9 cellular contexts compared by ENCODE assay signal in genomic region chr16:79146-80054, GRCh38. TPM values are rescaled to one million over a fixed set of nuclear protein-coding genes. Genes with fewer than 3 reads are reported as not detected.
DNase-seq lines count a peak whose midpoint lies in the region; ATAC-seq and TF ChIP-seq lines count a peak whose summit lies in the region.
"Had no signal": no experiment of that assay in that cellular context is flagged by ENCODE, and none has a peak within 500 bp of the region (broad histone marks: within the 10 kb centered on the region; RNA-seq: fewer than 3 reads in every experiment).

No MANE protein-coding gene starts in this region.

- no peaks in the 10 kb centered on the region for H3K9me3 Mint-ChIP-seq in MCF 10A (ENCODE audit: unreplicated experiment)

- peaks cover 22% of the 10 kb centered on the region for H3K36me3 Mint-ChIP-seq in MCF 10A (ENCODE audit: insufficient read depth, unreplicated experiment)

- DNase-seq in AG04450 (ENCODE audit: low read depth, low spot score) (no peak), MCF 10A (ENCODE audit: unreplicated experiment) (no peak), myocyte (ENCODE audit: low read depth) (peak; percentile 75), SW480 (ENCODE audit: low spot score) (no peak)
- no peak for DNase-seq in stimulated activated naive CD4-positive, alpha-beta T cell treated with Interleukin-2 at 50 U/mL for 16 hours (lab: John Stamatoyannopoulos, UW)
- DNase-seq: NCI-H2029 had no signal

- H3K4me1 ChIP-seq in HUES6 (ENCODE audit: control insufficient read depth, insufficient read depth, low read length) = peaks cover 37% of the 10 kb centered on the region

- BruUV-seq in MCF 10A (replicated peaks; lab: Mats Ljungman, UMichigan) = no TSS peak

- H3K4me3 ChIP-seq in AG04450 (ENCODE audit: low read depth, low read length) (peak overlapping the region; percentile 76), HUES6 (ENCODE audit: low read depth, low read length) (peak overlapping the region; percentile 63)

- H3K9me3 ChIP-seq in AG04450 (ENCODE audit: control insufficient read depth, insufficient read depth, low read length) (no peaks in the 10 kb centered on the region; the same call in 1 of the 2 replicates), HUES6 (ENCODE audit: control insufficient read depth, insufficient read depth, low read depth, low read length) (no peaks in the 10 kb centered on the region)

- TF ChIP-seq CTCF in AG04450 (IDR thresholded peaks at IDR 0.05; ENCODE audit: low read depth, low read length) (no peak), MCF 10A (IDR thresholded peaks at IDR 0.05; ENCODE audit: unreplicated experiment) (no peak)

- H3K4me1 Mint-ChIP-seq in MCF 10A (ENCODE audit: insufficient read depth, unreplicated experiment) = peaks cover 18% of the 10 kb centered on the region

- peak overlapping the region; percentile 82 for H3K4me3 Mint-ChIP-seq in MCF 10A (ENCODE audit: unreplicated experiment)

- H3K9ac ChIP-seq in HUES6 (ENCODE audit: low read length) = peak overlapping the region; percentile 82

- H3K27me3 ChIP-seq in AG04450 (ENCODE audit: control insufficient read depth, insufficient read depth, low read length) (no peaks in the 10 kb centered on the region), HUES6 (ENCODE audit: control insufficient read depth, insufficient read depth, low read length) (no peaks in the 10 kb centered on the region)

- CTCF ChIA-PET in AG04450 (lab: Charles Lee) = interaction anchor here (0.6 to 2.9 kb wide), 4 partner anchors 14 to 274 kb away, joined by 3 to 11 read pairs (median 6); no protein-coding TSS in a partner anchor
- CTCF ChIA-PET in MCF 10A (lab: Yijun Ruan, JAX) = interaction anchor here (0.6 to 3.9 kb wide), 4 partner anchors 14 to 27 kb away, joined by 3 to 18 read pairs (median 3); no protein-coding TSS in a partner anchor

- POLR2A ChIA-PET in AG04450 (lab: Yijun Ruan, JAX) = no interaction called here
- POLR2A ChIA-PET in MCF 10A (lab: Yijun Ruan, JAX) = interaction anchor here (0.9 to 3.5 kb wide), 3 partner anchors 13 to 122 kb away, joined by 3 to 11 read pairs (median 8); no protein-coding TSS in a partner anchor

- no peaks in the 10 kb centered on the region for H3K27me3 Mint-ChIP-seq in MCF 10A (ENCODE audit: insufficient read depth, unreplicated experiment)

- no peak for ATAC-seq in GM21528 (IDR thresholded peaks at IDR 0.05; ENCODE audit: low FRiP score, unreplicated experiment)
- ATAC-seq in HG02678 (IDR thresholded peaks at IDR 0.05; ENCODE audit: unreplicated experiment) = no peak

- H3K27ac ChIP-seq in AG04450 (ENCODE audit: low read depth, low read length) (peak overlapping the region; percentile 68), HUES6 (ENCODE audit: low read depth, low read length) (no peak overlapping the region)

- peaks cover 34% of the 10 kb centered on the region for H3K36me3 ChIP-seq in HUES6 (ENCODE audit: control insufficient read depth, insufficient read depth, low read length)

- intact Hi-C loops in MCF 10A (cut with micrococcal nuclease) = no loop called here

- peak overlapping the region; percentile 79 for H3K27ac Mint-ChIP-seq in MCF 10A (ENCODE audit: low read depth, unreplicated experiment)

RNA-seq across cellular contexts. Expression of gene MPG, which starts 1.4 kb away (rescaled TPM):
- 47.3 and 78.3 TPM in 2 replicates for polyA plus RNA-seq in AG04450 (2011; rRNA removed)
- 16.1 and 24.4 TPM in 2 replicates for polyA minus RNA-seq in AG04450 (2011; rRNA and poly(A)+ RNA removed)
- total RNA-seq in MCF 10A (2022) = 62.8 and 66.1 TPM in 2 replicates
- 162 and 168 TPM in 2 replicates for total RNA-seq in myocyte
- 103 TPM for polyA plus RNA-seq in myocyte (2012)

RNA-seq across cellular contexts. Expression of gene RHBDF1, which starts 7.0 kb away (rescaled TPM):
- polyA plus RNA-seq in AG04450 (2011; rRNA removed) = 50.2 and 61.7 TPM in 2 replicates
- polyA minus RNA-seq in AG04450 (2011; rRNA and poly(A)+ RNA removed) = 28.0 and 40.9 TPM in 2 replicates
- total RNA-seq in MCF 10A (2022) (26.3 and 30.0 TPM in 2 replicates), myocyte (92.1 and 103 TPM in 2 replicates)
- polyA plus RNA-seq in myocyte (2012) = 101 TPM

RNA-seq across cellular contexts. Expression of gene SNRNP25, which starts 25.8 kb away (rescaled TPM):
- polyA plus RNA-seq in AG04450 (2011; rRNA removed) = 38.8 and 42.3 TPM in 2 replicates
- polyA minus RNA-seq in AG04450 (2011; rRNA and poly(A)+ RNA removed) = 13.1 and 13.4 TPM in 2 replicates
- total RNA-seq in MCF 10A (2022) = 11.9 and 21.2 TPM in 2 replicates
- 16.9 and 24.1 TPM in 2 replicates for total RNA-seq in myocyte
- polyA plus RNA-seq in myocyte (2012) = 40.1 TPM

RNA-seq across cellular contexts. Expression of gene POLR3K, which starts 26.0 kb away (rescaled TPM):
- 13.7 and 14.4 TPM in 2 replicates for polyA plus RNA-seq in AG04450 (2011; rRNA removed)
- 9.6 and 12.3 TPM in 2 replicates for polyA minus RNA-seq in AG04450 (2011; rRNA and poly(A)+ RNA removed)
- 14.8 and 19.2 TPM in 2 replicates for total RNA-seq in MCF 10A (2022)
- total RNA-seq in myocyte = 3.3 and 3.8 TPM in 2 replicates
- 15.6 TPM for polyA plus RNA-seq in myocyte (2012)

RNA-seq across cellular contexts. Expression of gene NPRL3, which starts 59.1 kb away (rescaled TPM):
- 11.0 and 14.9 TPM in 2 replicates for polyA plus RNA-seq in AG04450 (2011; rRNA removed)
- polyA minus RNA-seq in AG04450 (2011; rRNA and poly(A)+ RNA removed) = 17.8 and 27.6 TPM in 2 replicates
- total RNA-seq in MCF 10A (2022) (34.9 and 45.2 TPM in 2 replicates), myocyte (10.4 and 11.2 TPM in 2 replicates)
- 41.0 TPM for polyA plus RNA-seq in myocyte (2012)
